In genomic region chr12:50574621-50575348, GRCh38 we compare ENCODE assay signal across 1 cellular context.
TF ChIP-seq lines count a peak whose summit lies in the region.

No MANE protein-coding gene starts in this region.

TF ChIP-seq in HepG2, 621 proteins besides CTCF, POLR2A, EP300 and RAD21 (continued from another document and continues in another):
- TF ChIP-seq DZIP1 (CRISPR knock-in tag; IDR thresholded peaks at IDR 0.05) (no peak), ZNF138 (CRISPR knock-in tag; IDR thresholded peaks at IDR 0.05; ENCODE audit: low read depth) (no peak), ZNF550 (CRISPR knock-in tag; IDR thresholded peaks at IDR 0.05; ENCODE audit: borderline replicate concordance) (no peak), CHD4 (IDR thresholded peaks at IDR 0.05; ENCODE audit: borderline replicate concordance, low read length) (no peak), NRL (CRISPR knock-in tag; IDR thresholded peaks at IDR 0.05; ENCODE audit: borderline replicate concordance) (no peak), NFIC (IDR thresholded peaks at IDR 0.05; ENCODE audit: low read length) (no peak), XBP1 (CRISPR knock-in tag; IDR thresholded peaks at IDR 0.05) (no peak), ZKSCAN8 (CRISPR knock-in tag; IDR thresholded peaks at IDR 0.05; ENCODE audit: borderline replicate concordance) (no peak), RBAK (CRISPR knock-in tag; IDR thresholded peaks at IDR 0.05) (no peak), ZNF766 (CRISPR knock-in tag; IDR thresholded peaks at IDR 0.05; ENCODE audit: borderline replicate concordance) (no peak), ZSCAN20 (CRISPR knock-in tag; IDR thresholded peaks at IDR 0.05; ENCODE audit: borderline replicate concordance) (no peak), ZNF468 (CRISPR knock-in tag; IDR thresholded peaks at IDR 0.05) (no peak), ZNF10 (CRISPR knock-in tag; IDR thresholded peaks at IDR 0.05; ENCODE audit: borderline replicate concordance, low read depth) (no peak), ZNF546 (CRISPR knock-in tag; conservative IDR thresholded peaks at IDR 0.05) (no peak), ZNF768 (CRISPR knock-in tag; IDR thresholded peaks at IDR 0.05) (no peak), FOXJ3 (CRISPR knock-in tag; IDR thresholded peaks at IDR 0.05; ENCODE audit: borderline replicate concordance) (0 out of 2 replicates have a peak, but pooled peaks have one; percentile 13), ZMYM4 (CRISPR knock-in tag; IDR thresholded peaks at IDR 0.05) (0 out of 2 replicates have a peak, but pooled peaks have one; percentile 23), ZNF484 (CRISPR knock-in tag; IDR thresholded peaks at IDR 0.05; ENCODE audit: borderline replicate concordance, low read depth) (no peak), ZEB1 (IDR thresholded peaks at IDR 0.05; ENCODE audit: insufficient replicate concordance, low read depth) (no peak), NR3C1 (CRISPR knock-in tag; IDR thresholded peaks at IDR 0.05) (no peak), TEAD3 (CRISPR knock-in tag; optimal IDR thresholded peaks at IDR 0.05; ENCODE audit: borderline replicate concordance) (no peak), ZNF335 (CRISPR knock-in tag; IDR thresholded peaks at IDR 0.05) (no peak), ZNF562 (CRISPR knock-in tag; IDR thresholded peaks at IDR 0.05; ENCODE audit: borderline replicate concordance) (no peak), ZNF124 (CRISPR knock-in tag; IDR thresholded peaks at IDR 0.05) (no peak), MYC (CRISPR knock-in tag; IDR thresholded peaks at IDR 0.05; ENCODE audit: borderline replicate concordance) (no peak), SRSF4 (IDR thresholded peaks at IDR 0.05; ENCODE audit: low read depth, low read length, poor library complexity, severe bottlenecking) (no peak), ZFYVE20 (CRISPR knock-in tag; IDR thresholded peaks at IDR 0.05; ENCODE audit: borderline replicate concordance, low read depth) (no peak), TAF15 (IDR thresholded peaks at IDR 0.05; ENCODE audit: low read depth, low read length, poor library complexity, severe bottlenecking) (no peak), ZNF501 (CRISPR knock-in tag; IDR thresholded peaks at IDR 0.05) (no peak), SPEN (CRISPR knock-in tag; IDR thresholded peaks at IDR 0.05; ENCODE audit: low read depth) (no peak), AHR (CRISPR knock-in tag; IDR thresholded peaks at IDR 0.05) (no peak), ZBTB26 (CRISPR knock-in tag; IDR thresholded peaks at IDR 0.05; ENCODE audit: borderline replicate concordance) (no peak), ZNF24 (IDR thresholded peaks at IDR 0.05) (no peak), ZNF282 (IDR thresholded peaks at IDR 0.05; ENCODE audit: partially characterized antibody) (no peak), ZNF652 (CRISPR knock-in tag; IDR thresholded peaks at IDR 0.05; ENCODE audit: borderline replicate concordance, low read depth) (peak; percentile 92), ARID2 (CRISPR knock-in tag; IDR thresholded peaks at IDR 0.05; ENCODE audit: borderline replicate concordance) (no peak), CENPX (CRISPR knock-in tag; IDR thresholded peaks at IDR 0.05) (no peak), SAFB2 (CRISPR knock-in tag; IDR thresholded peaks at IDR 0.05; ENCODE audit: borderline replicate concordance, low read depth) (no peak; the same call in 1 of the 2 replicates), HES4 (CRISPR knock-in tag; IDR thresholded peaks at IDR 0.05; ENCODE audit: borderline replicate concordance) (no peak), PPARG (CRISPR knock-in tag; conservative IDR thresholded peaks at IDR 0.05) (peak; percentile 46; the same call in 1 of the 2 replicates), TOPORS (CRISPR knock-in tag; IDR thresholded peaks at IDR 0.05) (no peak), ZNF879 (CRISPR knock-in tag; IDR thresholded peaks at IDR 0.05) (no peak), ZNF782 (CRISPR knock-in tag; IDR thresholded peaks at IDR 0.05; ENCODE audit: borderline replicate concordance) (no peak), HOXA5 (CRISPR knock-in tag; IDR thresholded peaks at IDR 0.05) (no peak)
- TF ChIP-seq, protein P1, sequence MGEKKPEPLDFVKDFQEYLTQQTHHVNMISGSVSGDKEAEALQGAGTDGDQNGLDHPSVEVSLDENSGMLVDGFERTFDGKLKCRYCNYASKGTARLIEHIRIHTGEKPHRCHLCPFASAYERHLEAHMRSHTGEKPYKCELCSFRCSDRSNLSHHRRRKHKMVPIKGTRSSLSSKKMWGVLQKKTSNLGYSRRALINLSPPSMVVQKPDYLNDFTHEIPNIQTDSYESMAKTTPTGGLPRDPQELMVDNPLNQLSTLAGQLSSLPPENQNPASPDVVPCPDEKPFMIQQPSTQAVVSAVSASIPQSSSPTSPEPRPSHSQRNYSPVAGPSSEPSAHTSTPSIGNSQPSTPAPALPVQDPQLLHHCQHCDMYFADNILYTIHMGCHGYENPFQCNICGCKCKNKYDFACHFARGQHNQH (CRISPR knock-in tag; IDR thresholded peaks at IDR 0.05) = no peak
- TF ChIP-seq, protein P2, sequence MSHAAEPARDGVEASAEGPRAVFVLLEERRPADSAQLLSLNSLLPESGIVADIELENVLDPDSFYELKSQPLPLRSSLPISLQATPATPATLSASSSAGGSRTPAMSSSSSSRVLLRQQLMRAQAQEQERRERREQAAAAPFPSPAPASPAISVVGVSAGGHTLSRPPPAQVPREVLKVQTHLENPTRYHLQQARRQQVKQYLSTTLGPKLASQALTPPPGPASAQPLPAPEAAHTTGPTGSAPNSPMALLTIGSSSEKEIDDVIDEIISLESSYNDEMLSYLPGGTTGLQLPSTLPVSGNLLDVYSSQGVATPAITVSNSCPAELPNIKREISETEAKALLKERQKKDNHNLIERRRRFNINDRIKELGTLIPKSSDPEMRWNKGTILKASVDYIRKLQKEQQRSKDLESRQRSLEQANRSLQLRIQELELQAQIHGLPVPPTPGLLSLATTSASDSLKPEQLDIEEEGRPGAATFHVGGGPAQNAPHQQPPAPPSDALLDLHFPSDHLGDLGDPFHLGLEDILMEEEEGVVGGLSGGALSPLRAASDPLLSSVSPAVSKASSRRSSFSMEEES (CRISPR knock-in tag; IDR thresholded peaks at IDR 0.05) = no peak
- TF ChIP-seq, protein P3, sequence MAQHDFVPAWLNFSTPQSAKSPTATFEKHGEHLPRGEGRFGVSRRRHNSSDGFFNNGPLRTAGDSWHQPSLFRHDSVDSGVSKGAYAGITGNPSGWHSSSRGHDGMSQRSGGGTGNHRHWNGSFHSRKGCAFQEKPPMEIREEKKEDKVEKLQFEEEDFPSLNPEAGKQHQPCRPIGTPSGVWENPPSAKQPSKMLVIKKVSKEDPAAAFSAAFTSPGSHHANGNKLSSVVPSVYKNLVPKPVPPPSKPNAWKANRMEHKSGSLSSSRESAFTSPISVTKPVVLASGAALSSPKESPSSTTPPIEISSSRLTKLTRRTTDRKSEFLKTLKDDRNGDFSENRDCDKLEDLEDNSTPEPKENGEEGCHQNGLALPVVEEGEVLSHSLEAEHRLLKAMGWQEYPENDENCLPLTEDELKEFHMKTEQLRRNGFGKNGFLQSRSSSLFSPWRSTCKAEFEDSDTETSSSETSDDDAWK (CRISPR knock-in tag; IDR thresholded peaks at IDR 0.05) = no peak
- TF ChIP-seq, protein P4, sequence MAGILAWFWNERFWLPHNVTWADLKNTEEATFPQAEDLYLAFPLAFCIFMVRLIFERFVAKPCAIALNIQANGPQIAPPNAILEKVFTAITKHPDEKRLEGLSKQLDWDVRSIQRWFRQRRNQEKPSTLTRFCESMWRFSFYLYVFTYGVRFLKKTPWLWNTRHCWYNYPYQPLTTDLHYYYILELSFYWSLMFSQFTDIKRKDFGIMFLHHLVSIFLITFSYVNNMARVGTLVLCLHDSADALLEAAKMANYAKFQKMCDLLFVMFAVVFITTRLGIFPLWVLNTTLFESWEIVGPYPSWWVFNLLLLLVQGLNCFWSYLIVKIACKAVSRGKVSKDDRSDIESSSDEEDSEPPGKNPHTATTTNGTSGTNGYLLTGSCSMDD (CRISPR knock-in tag; IDR thresholded peaks at IDR 0.05) = no peak
- TF ChIP-seq, protein P5, sequence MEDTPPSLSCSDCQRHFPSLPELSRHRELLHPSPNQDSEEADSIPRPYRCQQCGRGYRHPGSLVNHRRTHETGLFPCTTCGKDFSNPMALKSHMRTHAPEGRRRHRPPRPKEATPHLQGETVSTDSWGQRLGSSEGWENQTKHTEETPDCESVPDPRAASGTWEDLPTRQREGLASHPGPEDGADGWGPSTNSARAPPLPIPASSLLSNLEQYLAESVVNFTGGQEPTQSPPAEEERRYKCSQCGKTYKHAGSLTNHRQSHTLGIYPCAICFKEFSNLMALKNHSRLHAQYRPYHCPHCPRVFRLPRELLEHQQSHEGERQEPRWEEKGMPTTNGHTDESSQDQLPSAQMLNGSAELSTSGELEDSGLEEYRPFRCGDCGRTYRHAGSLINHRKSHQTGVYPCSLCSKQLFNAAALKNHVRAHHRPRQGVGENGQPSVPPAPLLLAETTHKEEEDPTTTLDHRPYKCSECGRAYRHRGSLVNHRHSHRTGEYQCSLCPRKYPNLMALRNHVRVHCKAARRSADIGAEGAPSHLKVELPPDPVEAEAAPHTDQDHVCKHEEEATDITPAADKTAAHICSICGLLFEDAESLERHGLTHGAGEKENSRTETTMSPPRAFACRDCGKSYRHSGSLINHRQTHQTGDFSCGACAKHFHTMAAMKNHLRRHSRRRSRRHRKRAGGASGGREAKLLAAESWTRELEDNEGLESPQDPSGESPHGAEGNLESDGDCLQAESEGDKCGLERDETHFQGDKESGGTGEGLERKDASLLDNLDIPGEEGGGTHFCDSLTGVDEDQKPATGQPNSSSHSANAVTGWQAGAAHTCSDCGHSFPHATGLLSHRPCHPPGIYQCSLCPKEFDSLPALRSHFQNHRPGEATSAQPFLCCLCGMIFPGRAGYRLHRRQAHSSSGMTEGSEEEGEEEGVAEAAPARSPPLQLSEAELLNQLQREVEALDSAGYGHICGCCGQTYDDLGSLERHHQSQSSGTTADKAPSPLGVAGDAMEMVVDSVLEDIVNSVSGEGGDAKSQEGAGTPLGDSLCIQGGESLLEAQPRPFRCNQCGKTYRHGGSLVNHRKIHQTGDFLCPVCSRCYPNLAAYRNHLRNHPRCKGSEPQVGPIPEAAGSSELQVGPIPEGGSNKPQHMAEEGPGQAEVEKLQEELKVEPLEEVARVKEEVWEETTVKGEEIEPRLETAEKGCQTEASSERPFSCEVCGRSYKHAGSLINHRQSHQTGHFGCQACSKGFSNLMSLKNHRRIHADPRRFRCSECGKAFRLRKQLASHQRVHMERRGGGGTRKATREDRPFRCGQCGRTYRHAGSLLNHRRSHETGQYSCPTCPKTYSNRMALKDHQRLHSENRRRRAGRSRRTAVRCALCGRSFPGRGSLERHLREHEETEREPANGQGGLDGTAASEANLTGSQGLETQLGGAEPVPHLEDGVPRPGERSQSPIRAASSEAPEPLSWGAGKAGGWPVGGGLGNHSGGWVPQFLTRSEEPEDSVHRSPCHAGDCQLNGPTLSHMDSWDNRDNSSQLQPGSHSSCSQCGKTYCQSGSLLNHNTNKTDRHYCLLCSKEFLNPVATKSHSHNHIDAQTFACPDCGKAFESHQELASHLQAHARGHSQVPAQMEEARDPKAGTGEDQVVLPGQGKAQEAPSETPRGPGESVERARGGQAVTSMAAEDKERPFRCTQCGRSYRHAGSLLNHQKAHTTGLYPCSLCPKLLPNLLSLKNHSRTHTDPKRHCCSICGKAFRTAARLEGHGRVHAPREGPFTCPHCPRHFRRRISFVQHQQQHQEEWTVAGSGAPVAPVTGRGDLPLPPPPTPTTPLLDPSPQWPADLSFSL (CRISPR knock-in tag; IDR thresholded peaks at IDR 0.05) = no peak
- TF ChIP-seq, protein P6, sequence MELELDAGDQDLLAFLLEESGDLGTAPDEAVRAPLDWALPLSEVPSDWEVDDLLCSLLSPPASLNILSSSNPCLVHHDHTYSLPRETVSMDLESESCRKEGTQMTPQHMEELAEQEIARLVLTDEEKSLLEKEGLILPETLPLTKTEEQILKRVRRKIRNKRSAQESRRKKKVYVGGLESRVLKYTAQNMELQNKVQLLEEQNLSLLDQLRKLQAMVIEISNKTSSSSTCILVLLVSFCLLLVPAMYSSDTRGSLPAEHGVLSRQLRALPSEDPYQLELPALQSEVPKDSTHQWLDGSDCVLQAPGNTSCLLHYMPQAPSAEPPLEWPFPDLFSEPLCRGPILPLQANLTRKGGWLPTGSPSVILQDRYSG (CRISPR knock-in tag; IDR thresholded peaks at IDR 0.05) = no peak
- TF ChIP-seq, protein P7, sequence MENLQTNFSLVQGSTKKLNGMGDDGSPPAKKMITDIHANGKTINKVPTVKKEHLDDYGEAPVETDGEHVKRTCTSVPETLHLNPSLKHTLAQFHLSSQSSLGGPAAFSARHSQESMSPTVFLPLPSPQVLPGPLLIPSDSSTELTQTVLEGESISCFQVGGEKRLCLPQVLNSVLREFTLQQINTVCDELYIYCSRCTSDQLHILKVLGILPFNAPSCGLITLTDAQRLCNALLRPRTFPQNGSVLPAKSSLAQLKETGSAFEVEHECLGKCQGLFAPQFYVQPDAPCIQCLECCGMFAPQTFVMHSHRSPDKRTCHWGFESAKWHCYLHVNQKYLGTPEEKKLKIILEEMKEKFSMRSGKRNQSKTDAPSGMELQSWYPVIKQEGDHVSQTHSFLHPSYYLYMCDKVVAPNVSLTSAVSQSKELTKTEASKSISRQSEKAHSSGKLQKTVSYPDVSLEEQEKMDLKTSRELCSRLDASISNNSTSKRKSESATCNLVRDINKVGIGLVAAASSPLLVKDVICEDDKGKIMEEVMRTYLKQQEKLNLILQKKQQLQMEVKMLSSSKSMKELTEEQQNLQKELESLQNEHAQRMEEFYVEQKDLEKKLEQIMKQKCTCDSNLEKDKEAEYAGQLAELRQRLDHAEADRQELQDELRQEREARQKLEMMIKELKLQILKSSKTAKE (CRISPR knock-in tag; IDR thresholded peaks at IDR 0.05; ENCODE audit: borderline replicate concordance) = no peak
